Comparison of ENCODE assay signal across 18 cellular contexts in the genomic region with DNA sequence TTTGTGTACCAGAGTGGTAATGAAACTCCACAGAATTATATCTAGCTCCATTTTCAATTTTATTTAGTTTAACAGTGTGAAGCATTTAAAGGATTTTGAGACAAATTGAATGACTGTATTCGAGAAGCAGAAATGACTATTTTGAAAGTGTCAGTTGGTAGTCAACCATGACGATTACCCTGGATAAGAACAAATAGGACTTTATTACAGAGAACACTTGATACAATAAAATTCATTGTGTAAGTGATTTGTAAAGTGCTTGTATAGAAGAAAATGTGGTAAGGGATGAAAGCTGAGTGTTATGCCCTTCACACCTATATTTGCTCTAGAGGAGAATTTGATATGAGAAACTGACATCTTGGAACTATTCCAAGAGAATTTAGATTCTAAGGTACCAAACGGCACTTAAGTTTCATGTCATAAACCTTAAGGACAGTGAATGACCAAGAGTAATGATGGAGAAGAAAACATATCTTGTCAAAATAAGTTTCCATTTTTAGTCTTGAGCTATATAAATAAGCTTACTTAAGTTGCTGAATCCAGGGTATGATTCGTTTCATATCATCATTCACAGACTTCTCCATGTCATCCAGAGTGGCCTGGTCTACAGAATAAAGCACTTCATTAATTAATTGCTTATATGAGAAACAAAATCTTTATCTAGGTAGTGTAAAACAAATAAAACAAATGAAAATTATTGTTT. TPM values are rescaled to one million over a fixed set of nuclear protein-coding genes. Genes with fewer than 3 reads are reported as not detected.
DNase-seq lines count a peak whose midpoint lies in the region; ATAC-seq, FAIRE-seq and TF ChIP-seq lines count a peak whose summit lies in the region.
"Had no signal": no experiment of that assay in that cellular context is flagged by ENCODE, and none has a peak within 500 bp of the region (broad histone marks: within the 10 kb centered on the region; RNA-seq: fewer than 3 reads in every experiment).

No MANE protein-coding gene starts in this region.

- H3K79me2 ChIP-seq in GM12878 (ENCODE audit: control insufficient read depth, insufficient read depth, low read length), result no peaks in the 10 kb centered on the region

- no peak for FAIRE-seq in GM12878 (lab: Jason Lieb, UNC)

- 63% methylated on average over 4 of the region's 4 CpGs for WGBS in GM12878 (ENCODE audit: insufficient coverage, insufficient replicate concordance, low lambda C conversion rate, missing lambda C conversion rate)
- WGBS in psoas muscle, 3 donors, result 36 to 54% (median 47%) methylated on average over 4 of the region's 4 CpGs

- no peak for TF ChIP-seq POLR2A in GM12878 (IDR thresholded peaks at IDR 0.05; ENCODE audit: low read depth, low read length)

- no peak overlapping the region for H3K9ac ChIP-seq in GM12878 (ENCODE audit: control insufficient read depth, insufficient read depth, low read length)

- TF ChIP-seq EP300 in GM12878 (IDR thresholded peaks at IDR 0.05; ENCODE audit: borderline replicate concordance in 1 of 2, control insufficient read depth in 1 of 2, low read depth in 2 of 2, low read length in 2 of 2), result no peak

- no peak overlapping the region for H3K27ac ChIP-seq in GM12878 (ENCODE audit: control insufficient read depth, insufficient read depth)
- peak overlapping the region; percentile 44 for H3K27ac ChIP-seq in psoas muscle

- no peak for TF ChIP-seq RAD21 in GM12878 (IDR thresholded peaks at IDR 0.05; ENCODE audit: insufficient read depth, low read depth, low read length)

- intact Hi-C loops in GM12878 (cut with micrococcal nuclease; ENCODE audit: unreplicated experiment), result no loop called here
- intact Hi-C loops in psoas muscle (cut with DNase I), result no loop called here

- TF ChIP-seq CTCF in GM12865 (IDR thresholded peaks at IDR 0.05; ENCODE audit: insufficient read depth, low read depth, low read length, missing control alignments) (no peak), GM12878 (IDR thresholded peaks at IDR 0.05 in 2 of 3, conservative IDR thresholded peaks at IDR 0.05 in 1 of 3; ENCODE audit: control insufficient read depth in 2 of 3, extremely low read depth in 1 of 3, insufficient read depth in 1 of 3, low read depth in 3 of 3, low read length in 3 of 3) (no peak), psoas muscle (IDR thresholded peaks at IDR 0.05) (no peak), BE2C (IDR thresholded peaks at IDR 0.05; ENCODE audit: low read depth, low read length) (no peak), GM13976 (IDR thresholded peaks at IDR 0.05; ENCODE audit: borderline replicate concordance, control extremely low read depth, extremely low read depth, insufficient read depth, missing control alignments) (no peak)

- peaks cover 3 to 5% of the 10 kb centered on the region in 2 experiments; a peak in 2 of 4 replicates for H3K36me3 ChIP-seq in GM12878 (ENCODE audit: control insufficient read depth in 2 of 2, insufficient read depth in 2 of 2, low read length in 1 of 2)
- peaks cover 0 to 45% of the 10 kb centered on the region in 2 donors for H3K36me3 ChIP-seq in psoas muscle (ENCODE audit: insufficient read depth in 1 of 2, low read depth in 1 of 2)
- H3K36me3 ChIP-seq in BE2C, result peaks cover 6% of the 10 kb centered on the region

- H3K9me3 ChIP-seq in GM12878 (replicated peaks; ENCODE audit: control insufficient read depth, insufficient read depth, low read length) (no peaks in the 10 kb centered on the region; the same call in 2 of the 3 replicates), psoas muscle (no peaks in the 10 kb centered on the region), BE2C (no peaks in the 10 kb centered on the region)

- in situ Hi-C loops in GM12878 (cut with MboI), result no loop called here
- in situ Hi-C loops in GM13976 (cut with MboI; ENCODE audit: low sequenced_read_pairs, unreplicated experiment), result no loop called here

- CTCF ChIA-PET in GM12878 (lab: Yijun Ruan, JAX), result interaction anchor here (0.6 to 1.6 kb wide), 2 partner anchors 9 to 10 kb away, joined by 3 to 4 read pairs; no protein-coding TSS in a partner anchor

- SMC1A ChIA-PET in GM12878 (lab: Charles Lee; ENCODE audit: uncharacterized antibody, unreplicated experiment), result interaction anchor here (1.8 kb wide), 1 partner anchor 15 kb away, joined by 8 read pairs; no protein-coding TSS in a partner anchor

- BruUV-seq in GM12878 (replicated peaks; lab: Mats Ljungman, UMichigan), result no TSS peak

- RAD21 ChIA-PET in GM12878 (lab: Charles Lee; ENCODE audit: unreplicated experiment), result no interaction called here

- peak; percentile 3 for DNase-seq in GM12865 (ENCODE audit: low read depth)
- peak; percentile 3 for DNase-seq in NCI-H2107 (lab: John Stamatoyannopoulos, UW)
- no peak for DNase-seq in GM12878 (ENCODE audit: low read depth, low spot score)
- DNase-seq in psoas muscle, result no peak
- DNase-seq in NCI-H146 treated with DMSO at 0.1 percent for 48 hours (lab: John Stamatoyannopoulos, UW; ENCODE audit: unreplicated experiment), result no peak
- no peak for DNase-seq in BE2C
- DNase-seq in GM13976 (ENCODE audit: low spot score), result no peak
- DNase-seq: Calu3; CD4-positive, alpha-beta T cell; DMS79 treated with DMSO at 0.1 percent for 48 hours; GOT3; NCI-H1417 treated with DMSO at 0.1 percent for 48 hours; NCI-H2081 treated with DMSO at 0.1 percent for 48 hours; NCI-H446; NK-92 treated with Interleukin-12 subunit alpha and Interleukin-12 subunit beta, amount 100 ng/mL, for 24 hours; OCI-M1; RPMI8226; SIG-M5 had no signal

- H4K20me1 ChIP-seq in GM12878 (ENCODE audit: control insufficient read depth, insufficient read depth), result no peaks in the 10 kb centered on the region

- H3K4me3 ChIP-seq in GM12865 (ENCODE audit: low read depth, low read length) (no peak overlapping the region), GM12878 (no peak overlapping the region), psoas muscle (no peak overlapping the region), BE2C (ENCODE audit: low read depth, low read length) (no peak overlapping the region)

- H3K4me1 ChIP-seq in GM12878 (ENCODE audit: control insufficient read depth, insufficient read depth, low read length) (no peaks in the 10 kb centered on the region), psoas muscle (peaks cover 7% of the 10 kb centered on the region), BE2C (no peaks in the 10 kb centered on the region)

- H2AFZ ChIP-seq in GM12878 (ENCODE audit: control insufficient read depth, low read depth, low read length), result no peak overlapping the region

- H3K27me3 ChIP-seq in GM12878 (replicated peaks in 1 of 2; ENCODE audit: control insufficient read depth in 2 of 2, insufficient read depth in 2 of 2, low read length in 1 of 2) (no peaks in the 10 kb centered on the region), psoas muscle (ENCODE audit: insufficient read depth in 3 of 3, low read length in 2 of 3) (no peaks in the 10 kb centered on the region), BE2C (no peaks in the 10 kb centered on the region)

- no peak overlapping the region for H3K4me2 ChIP-seq in GM12878 (ENCODE audit: control insufficient read depth, insufficient read depth)

- no peak for ATAC-seq in GM12878
- ATAC-seq in psoas muscle, result peak in 3 of 4 donors; percentile 51 to 77 (median 58)

- POLR2A ChIA-PET in GM12878 (lab: Charles Lee), result interaction anchor here (0.5 kb wide), 1 partner anchor 653 kb away, joined by 4 read pairs; no protein-coding TSS in a partner anchor

TF ChIP-seq in GM12878, 131 proteins besides CTCF, POLR2A, EP300 and RAD21 (continues in another document):
- TF ChIP-seq GABPA (IDR thresholded peaks at IDR 0.05; ENCODE audit: low read depth), result no peak

RNA-seq across cellular contexts. Expression of a gene that starts 34.6 kb away (rescaled TPM):
- 223 and 232 TPM in 2 replicates for total RNA-seq in GM12878 (2013; cell fraction: nucleolus; rRNA removed)
- 30.7 and 31.7 TPM in 2 replicates for total RNA-seq in GM12878 (2014; rRNA removed)
- 26.1 and 29.8 TPM in 2 replicates for total RNA-seq in GM12878 (2014; rRNA removed; fragmentation: Illumina TruSeq; extraction: Trizol)
- 43.9 and 46.6 TPM in 2 replicates for total RNA-seq in GM12878 (2021)
- 16.1 TPM for polyA plus RNA-seq in GM12878 (2011; ENCODE audit: low read depth)
- 71.7 and 99.4 TPM in 2 replicates for polyA plus RNA-seq in GM12878 (2011; rRNA removed)
- 74.3 and 85.2 TPM in 2 replicates for polyA plus RNA-seq in GM12878 (2011; cell fraction: cytosol; rRNA removed)
- polyA plus RNA-seq in GM12878 (2011; cell fraction: nucleus; rRNA removed), result 144 and 145 TPM in 2 replicates
- polyA plus RNA-seq in GM12878 (2012), result 16.5 and 19.0 TPM in 2 replicates
- 47.4 and 48.4 TPM in 2 replicates for polyA plus RNA-seq in GM12878 (2014; fragmentation: Illumina TruSeq; extraction: Trizol)
- polyA plus RNA-seq in GM12878 (2014; fragmentation: Nextera tagmentation; extraction: Ambion mirVana), result 10 to 100 TPM in 1 of 2 experiments, 1 to 10 TPM in 1; 8.8 to 17.0 TPM
- polyA plus RNA-seq in GM12878 (2014; rRNA removed), result 33.5 and 34.8 TPM in 2 replicates
- 10 to 100 TPM; 22.5 to 27.1 TPM for polyA plus RNA-seq in GM12878 (2016; fragmentation: Nextera tagmentation; extraction: Ambion mirVana)
- polyA minus RNA-seq in GM12878 (2011; rRNA and poly(A)+ RNA removed), result 85.5 and 108 TPM in 2 replicates
- 34.5 and 47.8 TPM in 2 replicates for polyA minus RNA-seq in GM12878 (2011; cell fraction: cytosol; rRNA and poly(A)+ RNA removed)
- 90.3 and 167 TPM in 2 replicates for polyA minus RNA-seq in GM12878 (2011; cell fraction: nucleus; rRNA and poly(A)+ RNA removed)
- 10 to 100 TPM; 46.6 to 63.2 (median 55.9) TPM for total RNA-seq in psoas muscle
- 10 to 100 TPM; 10.7 to 23.9 (median 14.3) TPM for polyA plus RNA-seq in psoas muscle
- polyA plus RNA-seq in BE2C (2012; ENCODE audit: insufficient read depth, insufficient read length, low read depth), result 37.8 TPM

RNA-seq across cellular contexts. Expression of a gene that starts 53.4 kb away (rescaled TPM):
- 36.5 and 38.1 TPM in 2 replicates for total RNA-seq in GM12878 (2013; cell fraction: nucleolus; rRNA removed)
- total RNA-seq in GM12878 (2014; rRNA removed), result 20.1 and 20.4 TPM in 2 replicates
- 19.9 and 21.3 TPM in 2 replicates for total RNA-seq in GM12878 (2014; rRNA removed; fragmentation: Illumina TruSeq; extraction: Trizol)
- total RNA-seq in GM12878 (2021), result 16.8 and 17.6 TPM in 2 replicates
- 10.4 TPM for polyA plus RNA-seq in GM12878 (2011; ENCODE audit: low read depth)
- 50.1 and 64.5 TPM in 2 replicates for polyA plus RNA-seq in GM12878 (2011; rRNA removed)
- 35.2 and 35.6 TPM in 2 replicates for polyA plus RNA-seq in GM12878 (2011; cell fraction: cytosol; rRNA removed)
- 17.0 and 19.6 TPM in 2 replicates for polyA plus RNA-seq in GM12878 (2011; cell fraction: nucleus; rRNA removed)
- polyA plus RNA-seq in GM12878 (2012), result 11.8 and 19.8 TPM in 2 replicates
- 20.5 and 21.4 TPM in 2 replicates for polyA plus RNA-seq in GM12878 (2014; fragmentation: Illumina TruSeq; extraction: Trizol)
- polyA plus RNA-seq in GM12878 (2014; fragmentation: Nextera tagmentation; extraction: Ambion mirVana), result 1 to 10 TPM; 2.2 to 6.0 TPM
- polyA plus RNA-seq in GM12878 (2014; rRNA removed), result 18.7 and 20.9 TPM in 2 replicates
- polyA plus RNA-seq in GM12878 (2016; fragmentation: Nextera tagmentation; extraction: Ambion mirVana), result 10 to 100 TPM; 14.2 to 14.4 TPM
- polyA minus RNA-seq in GM12878 (2011; rRNA and poly(A)+ RNA removed), result 27.7 and 28.0 TPM in 2 replicates
- polyA minus RNA-seq in GM12878 (2011; cell fraction: cytosol; rRNA and poly(A)+ RNA removed), result 11.4 and 11.6 TPM in 2 replicates
- 10.2 and 15.0 TPM in 2 replicates for polyA minus RNA-seq in GM12878 (2011; cell fraction: nucleus; rRNA and poly(A)+ RNA removed)
- 1 to 10 TPM; 3.1 to 3.9 (median 3.7) TPM for total RNA-seq in psoas muscle
- 1 to 10 TPM; 2.1 to 2.6 (median 2.3) TPM for polyA plus RNA-seq in psoas muscle
- polyA plus RNA-seq in BE2C (2012; ENCODE audit: insufficient read depth, insufficient read length, low read depth), result 4.6 TPM

Comparison
In these comparisons a context has a peak if more than half of its experiments do, and no peak if none do; other contexts are left out.
1. DNase-seq: peak in GM12865 (single experiment) and NCI-H2107 (single experiment); none in GM12878 (single experiment), psoas muscle (0 of 2), NCI-H146 treated with DMSO at 0.1 percent for 48 hours (single experiment), BE2C (single experiment) and GM13976 (single experiment).